In the genomic region with DNA sequence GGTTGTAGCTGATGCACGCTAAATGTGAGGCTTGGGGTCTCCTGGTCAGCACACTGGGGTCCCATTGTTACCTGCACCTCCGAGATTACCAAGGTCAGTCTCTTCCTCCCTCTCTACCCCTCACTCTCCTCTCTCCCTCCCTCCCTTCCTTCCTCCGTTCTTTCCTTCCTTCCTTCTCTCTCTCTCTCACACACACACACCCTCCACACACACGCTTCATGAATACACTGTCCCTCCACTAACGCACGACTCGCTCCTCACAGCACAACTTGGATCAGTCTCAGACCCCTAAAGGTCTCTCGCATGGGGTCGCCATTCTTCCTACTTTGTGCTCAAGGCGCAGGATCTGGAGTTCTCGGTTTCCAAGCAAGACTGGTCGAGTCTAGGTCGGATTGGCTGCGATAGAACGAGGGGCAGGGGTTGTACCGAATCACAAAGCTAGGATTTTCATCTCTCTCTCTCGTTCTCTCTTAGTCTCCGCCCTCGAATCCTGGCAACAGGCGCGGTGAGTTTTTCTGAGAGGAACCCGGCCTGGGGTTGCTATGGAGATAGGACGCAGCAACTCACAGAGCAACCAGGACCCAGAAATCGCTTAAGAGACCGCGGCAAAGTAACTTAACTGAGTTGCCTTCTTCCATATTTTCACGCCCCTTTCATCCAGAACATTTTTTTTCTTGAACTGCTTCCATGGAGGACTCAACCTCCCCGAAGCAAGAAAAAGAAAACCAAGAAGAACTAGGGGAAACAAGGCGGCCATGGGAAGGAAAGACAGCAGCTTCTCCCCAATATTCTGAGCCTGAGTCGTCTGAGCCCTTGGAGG, we compare ENCODE assay signal across 8 cellular contexts. TPM values are rescaled to one million over a fixed set of nuclear protein-coding genes. Genes with fewer than 3 reads are reported as not detected.
DNase-seq lines count a peak whose midpoint lies in the region; ATAC-seq, FAIRE-seq and TF ChIP-seq lines count a peak whose summit lies in the region.

A gene (plus strand): TSS at position 543 of the 820 bp plus-strand sequence. CDS start 145 bp downstream, at position 688.

- ATAC-seq in GM19455 (IDR thresholded peaks at IDR 0.05; ENCODE audit: unreplicated experiment) (peak; percentile 99), HG03575 (IDR thresholded peaks at IDR 0.05; ENCODE audit: extremely low read depth, insufficient number of reproducible peaks, low FRiP score, unreplicated experiment) (peak; percentile 98)

- no peaks in the 10 kb centered on the region for H3K9me3 ChIP-seq in H1 (ENCODE audit: insufficient read depth in 2 of 2, low read depth in 1 of 2, low read length in 1 of 2)

- peak within 1 kb of the TSS; percentile 93; the same call in 1 of the 2 replicates for H4K8ac ChIP-seq in H1 (ENCODE audit: extremely low read depth, insufficient read depth, low read length)

- peak within 1 kb of the TSS; percentile 62 to 91 (median 72) for H3K4me3 ChIP-seq in H1 (ENCODE audit: extremely low read depth in 1 of 4, insufficient read depth in 2 of 4, low read depth in 3 of 4, low read length in 4 of 4)

- H2BK12ac ChIP-seq in H1 (ENCODE audit: low read depth, low read length), result peak within 1 kb of the TSS; percentile 100

- H3K9ac ChIP-seq in H1 (replicated peaks in 1 of 4; ENCODE audit: extremely low read depth in 1 of 4, low read depth in 3 of 4, low read length in 3 of 4), result peak within 1 kb of the TSS; percentile 70 to 100 (median 88)

- H3K4me2 ChIP-seq in H1 (ENCODE audit: insufficient read depth in 1 of 2, low read depth in 2 of 2, low read length in 2 of 2), result peak within 1 kb of the TSS; percentile 63 to 96

- no peak within 1 kb of the TSS for H2AK5ac ChIP-seq in H1 (ENCODE audit: low read depth, low read length)

- TF ChIP-seq EP300 in H1 (IDR thresholded peaks at IDR 0.05; ENCODE audit: borderline replicate concordance in 1 of 2, low read depth in 2 of 2, low read length in 2 of 2), result no peak

- H3K4me1 ChIP-seq in H1 (replicated peaks in 1 of 4; ENCODE audit: control insufficient read depth in 3 of 4, insufficient read depth in 4 of 4, low read length in 3 of 4), result peaks cover 0 to 4% (median under 1%) of the 10 kb centered on the region in 4 experiments; a peak in 5 of 7 replicates

- H2BK120ac ChIP-seq in H1 (replicated peaks; ENCODE audit: low read depth, low read length), result no peak within 1 kb of the TSS

- H4K5ac ChIP-seq in H1 (ENCODE audit: insufficient read length, low read depth, low read length), result peak within 1 kb of the TSS; percentile 90

- peak; percentile 99 for DNase-seq in NCI-H774 (lab: John Stamatoyannopoulos, UW)
- DNase-seq in activated CD8-positive, alpha-beta memory T cell treated with anti-CD3 and anti-CD28 coated beads for 1 hour (ENCODE audit: extremely low read depth in 1 of 2, low read depth in 1 of 2), result peak; percentile 21 to 32
- peak; percentile 84 for DNase-seq in H1 (ENCODE audit: low read depth in 1 of 2, low spot score in 2 of 2)
- DNase-seq in medulla oblongata (ENCODE audit: extremely low spot score), result peak; percentile 97
- peak; percentile 37 to 54 (median 54) for DNase-seq in stimulated activated CD4-positive, alpha-beta T cell treated with anti-CD3 and anti-CD28 coated beads, TNF-alpha, amount 100 ng/mL, for 48 hours (ENCODE audit: low read depth in 3 of 3)

- H3K23ac ChIP-seq in H1 (ENCODE audit: insufficient read length), result no peak within 1 kb of the TSS

- FAIRE-seq in H1 (lab: Jason Lieb, UNC), result peak; percentile 100

- no peaks in the 10 kb centered on the region for H3K79me1 ChIP-seq in H1 (ENCODE audit: low read depth, low read length)

- TF ChIP-seq POLR2A in H1 (IDR thresholded peaks at IDR 0.05; ENCODE audit: control extremely low read depth in 1 of 2, low read depth in 2 of 2, low read length in 2 of 2), result peak; percentile 97 to 98

- 2% methylated on average over 30 of the region's 30 CpGs; no CpG with 5 or more reads in 1 of the 2 experiments for WGBS in H1 (ENCODE audit: extremely low coverage in 1 of 2, insufficient coverage in 1 of 2, insufficient read length in 1 of 2, insufficient replicate concordance in 2 of 2, low coverage in 1 of 2, low lambda C conversion rate in 2 of 2, missing lambda C conversion rate in 1 of 2), 2 experiments

- TF ChIP-seq CTCF in C4-2B (conservative IDR thresholded peaks at IDR 0.05), result 0 out of 2 replicates have a peak, but pooled peaks have one; percentile 4
- no peak for TF ChIP-seq CTCF in H1 (IDR thresholded peaks at IDR 0.05; ENCODE audit: control extremely low read depth in 1 of 3, insufficient read depth in 1 of 3, low read depth in 1 of 3, low read length in 3 of 3)

- H3K23me2 ChIP-seq in H1 (ENCODE audit: low read depth, low read length), result peaks cover 6% of the 10 kb centered on the region; the same call in 1 of the 2 replicates

- peaks cover 0 to 11% (median 4%) of the 10 kb centered on the region in 4 experiments; a peak in 5 of 7 replicates for H3K27me3 ChIP-seq in H1 (replicated peaks in 1 of 4; ENCODE audit: control insufficient read depth in 3 of 4, extremely low read depth in 1 of 4, insufficient read depth in 3 of 4, low read length in 3 of 4)

- TF ChIP-seq RAD21 in H1 (IDR thresholded peaks at IDR 0.05 in 1 of 2, conservative IDR thresholded peaks at IDR 0.05 in 1 of 2; ENCODE audit: low read depth in 2 of 2, low read length in 2 of 2), result peak; percentile 37 to 44

- H3K4ac ChIP-seq in H1 (replicated peaks; ENCODE audit: insufficient read length, low read depth, low read length), result no peak within 1 kb of the TSS

- H2BK5ac ChIP-seq in H1 (ENCODE audit: low read depth, low read length), result peak within 1 kb of the TSS; percentile 100

- H3K79me2 ChIP-seq in H1 (ENCODE audit: control insufficient read depth in 1 of 2, insufficient read depth in 2 of 2, low read length in 2 of 2), result no peaks in the 10 kb centered on the region

- H3K18ac ChIP-seq in H1 (ENCODE audit: extremely low read depth, low read length), result peak within 1 kb of the TSS; percentile 98

- peak within 1 kb of the TSS; percentile 97 for H2AFZ ChIP-seq in H1 (ENCODE audit: low read length)

- CTCF ChIA-PET in H1 (lab: Charles Lee; ENCODE audit: partially characterized antibody), result interaction anchor here (0.5 to 2.2 kb wide), 8 partner anchors 10 to 349 kb away, joined by 3 to 6 read pairs (median 3); no protein-coding TSS in a partner anchor

- no peak within 1 kb of the TSS for H3K14ac ChIP-seq in H1 (ENCODE audit: insufficient read length)

- peak within 1 kb of the TSS; percentile 73 for H3K56ac ChIP-seq in H1 (replicated peaks; ENCODE audit: insufficient read length, low read depth, low read length)

- H2BK15ac ChIP-seq in H1 (ENCODE audit: low read length), result 0 out of 2 replicates have a peak within 1 kb of the TSS, but pooled peaks have one; percentile 97

- H2BK20ac ChIP-seq in H1 (ENCODE audit: low read length), result no peak within 1 kb of the TSS

- H3K36me3 ChIP-seq in H1 (ENCODE audit: control insufficient read depth in 2 of 4, insufficient read depth in 4 of 4, low read length in 3 of 4), result no peaks in the 10 kb centered on the region

- peak within 1 kb of the TSS; percentile 70 for H4K91ac ChIP-seq in H1 (replicated peaks; ENCODE audit: insufficient read length, low read length)

- POLR2A ChIA-PET in H1 (lab: Charles Lee; ENCODE audit: partially characterized antibody), result interaction anchor here (0.6 to 2.9 kb wide), 25 partner anchors 8 to 605 kb away, joined by 3 to 25 read pairs (median 4); a partner anchor contains a TSS

- H3K27ac ChIP-seq in C4-2B (no peak within 1 kb of the TSS), H1 (ENCODE audit: low read depth, low read length) (peak within 1 kb of the TSS; percentile 93)

- no peaks in the 10 kb centered on the region for H4K20me1 ChIP-seq in H1 (replicated peaks in 1 of 2; ENCODE audit: control insufficient read depth in 1 of 2, insufficient read depth in 2 of 2, low read length in 2 of 2)

TF ChIP-seq in H1, 55 proteins besides CTCF, POLR2A, EP300 and RAD21 (continues in another document):
- TF ChIP-seq EGR1 (IDR thresholded peaks at IDR 0.05; ENCODE audit: borderline replicate concordance, low read depth, low read length) (no peak), CBX5 (IDR thresholded peaks at IDR 0.05; ENCODE audit: low read depth, low read length) (no peak), CREB1 (IDR thresholded peaks at IDR 0.05) (no peak; the same call in 1 of the 2 replicates), SRF (IDR thresholded peaks at IDR 0.05; ENCODE audit: low read depth, low read length) (no peak), NANOG (IDR thresholded peaks at IDR 0.05; ENCODE audit: insufficient read depth, low read depth, low read length, poor library complexity, severe bottlenecking) (no peak), TAF7 (optimal IDR thresholded peaks at IDR 0.05; ENCODE audit: borderline replicate concordance, low read depth, low read length) (peak; percentile 82), ZNF274 (IDR thresholded peaks at IDR 0.05; ENCODE audit: borderline replicate concordance, extremely low read depth, low read length) (no peak), TAF1 (IDR thresholded peaks at IDR 0.05; ENCODE audit: low read depth, low read length) (peak; percentile 95), SIN3A (conservative IDR thresholded peaks at IDR 0.05 in 1 of 2, IDR thresholded peaks at IDR 0.05 in 1 of 2; ENCODE audit: low read depth in 1 of 2, low read length in 2 of 2) (peak; percentile 67 to 98; a peak in 3 of 4 replicates), YY1 (IDR thresholded peaks at IDR 0.05; ENCODE audit: low read depth, low read length) (peak; percentile 86), SP2 (IDR thresholded peaks at IDR 0.05; ENCODE audit: low read length) (peak; percentile 65), PHF8 (conservative IDR thresholded peaks at IDR 0.05; ENCODE audit: low read depth, low read length) (peak; percentile 98), ASH2L (IDR thresholded peaks at IDR 0.05; ENCODE audit: low read length) (peak; percentile 94)
- TF ChIP-seq, protein P1, sequence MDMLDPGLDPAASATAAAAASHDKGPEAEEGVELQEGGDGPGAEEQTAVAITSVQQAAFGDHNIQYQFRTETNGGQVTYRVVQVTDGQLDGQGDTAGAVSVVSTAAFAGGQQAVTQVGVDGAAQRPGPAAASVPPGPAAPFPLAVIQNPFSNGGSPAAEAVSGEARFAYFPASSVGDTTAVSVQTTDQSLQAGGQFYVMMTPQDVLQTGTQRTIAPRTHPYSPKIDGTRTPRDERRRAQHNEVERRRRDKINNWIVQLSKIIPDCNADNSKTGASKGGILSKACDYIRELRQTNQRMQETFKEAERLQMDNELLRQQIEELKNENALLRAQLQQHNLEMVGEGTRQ (IDR thresholded peaks at IDR 0.05; ENCODE audit: low read length), result no peak

RNA-seq across cellular contexts. Expression of the gene that starts here (rescaled TPM):
- 0.52 and 0.59 TPM in 2 replicates for total RNA-seq in H1 (2021; fragmentation: NEBNext Ultra II Directional; extraction: Animal tissue kit (Norgen Biotek cat#: 25700))
- 0.14 and 0.38 TPM in 2 replicates for polyA plus RNA-seq in H1 (2011; rRNA removed)
- polyA plus RNA-seq in H1 (2011; cell fraction: cytosol; rRNA removed), result 0.19 TPM
- polyA plus RNA-seq in H1 (2011; cell fraction: nucleus; rRNA removed), result 0.29 TPM
- 0.29 to 0.58 TPM (median 0.45 TPM) in 4 replicates for polyA plus RNA-seq in H1 (2012, experiment 1 of 2)
- polyA plus RNA-seq in H1 (2012, experiment 2 of 2), result not detected
- 0.34 TPM for polyA plus RNA-seq in H1 (2013, experiment 1 of 2)
- 0.42 TPM for polyA plus RNA-seq in H1 (2013, experiment 2 of 2)
- polyA minus RNA-seq in H1 (2011; rRNA and poly(A)+ RNA removed), result 0.44 and 0.59 TPM in 2 replicates
- 0.59 TPM for polyA minus RNA-seq in H1 (2011; cell fraction: cytosol; rRNA and poly(A)+ RNA removed)
- 2.5 TPM for polyA minus RNA-seq in H1 (2011; cell fraction: nucleus; rRNA and poly(A)+ RNA removed)

Comparison
In these comparisons a context has a peak if more than half of its experiments do, and no peak if none do; other contexts are left out.
1. DNase-seq: peak in every context shown above with its lines; median percentile 99 in NCI-H774; 97 in medulla oblongata; 84 in H1; 54 in stimulated activated CD4-positive, alpha-beta T cell treated with anti-CD3 and anti-CD28 coated beads, TNF-alpha, amount 100 ng/mL, for 48 hours; 26 in activated CD8-positive, alpha-beta memory T cell treated with anti-CD3 and anti-CD28 coated beads for 1 hour.